1 cellular context compared by ENCODE assay signal in the genomic region with DNA sequence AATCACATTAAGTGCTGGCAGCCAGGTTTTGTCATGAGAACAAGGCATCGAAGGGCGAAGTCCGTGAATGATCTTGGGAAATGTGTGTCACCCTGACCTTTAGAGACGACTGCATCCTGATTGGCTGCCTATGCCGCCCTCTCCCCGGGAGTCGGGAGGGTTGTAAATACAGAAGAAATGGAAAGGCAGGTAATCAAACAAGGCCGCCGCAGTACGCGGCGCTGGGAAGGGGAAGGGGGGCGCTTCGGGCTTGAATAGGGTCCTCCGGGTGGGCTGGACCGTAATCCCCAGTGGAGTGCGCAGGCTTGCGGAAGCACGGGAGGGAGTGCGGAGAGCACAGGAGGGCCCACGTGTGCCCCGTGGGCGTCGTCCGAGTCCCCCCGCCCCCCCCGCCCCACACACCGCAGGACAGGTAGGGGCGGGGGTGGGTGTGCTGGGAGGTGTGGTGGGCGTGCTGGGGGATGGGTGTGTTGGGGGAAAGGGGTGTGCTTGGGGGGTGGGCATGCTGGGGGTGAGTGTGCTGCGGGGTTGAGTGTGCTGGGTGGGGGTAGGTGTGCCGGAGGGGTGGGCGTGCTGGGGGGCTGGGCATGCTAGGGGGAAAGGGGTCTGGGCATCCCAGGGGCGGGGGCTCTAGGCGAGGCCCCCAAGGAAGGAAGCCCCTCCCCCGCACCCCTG.
A peak's percentile ranks its signal among the peaks of the same experiment; 100 is the strongest.
TF ChIP-seq lines count a peak whose summit lies in the region.

No MANE protein-coding gene starts in this region.

TF ChIP-seq in HEK293, 187 proteins besides CTCF, POLR2A, EP300 and RAD21 (continued from another document):
- TF ChIP-seq, protein P1, sequence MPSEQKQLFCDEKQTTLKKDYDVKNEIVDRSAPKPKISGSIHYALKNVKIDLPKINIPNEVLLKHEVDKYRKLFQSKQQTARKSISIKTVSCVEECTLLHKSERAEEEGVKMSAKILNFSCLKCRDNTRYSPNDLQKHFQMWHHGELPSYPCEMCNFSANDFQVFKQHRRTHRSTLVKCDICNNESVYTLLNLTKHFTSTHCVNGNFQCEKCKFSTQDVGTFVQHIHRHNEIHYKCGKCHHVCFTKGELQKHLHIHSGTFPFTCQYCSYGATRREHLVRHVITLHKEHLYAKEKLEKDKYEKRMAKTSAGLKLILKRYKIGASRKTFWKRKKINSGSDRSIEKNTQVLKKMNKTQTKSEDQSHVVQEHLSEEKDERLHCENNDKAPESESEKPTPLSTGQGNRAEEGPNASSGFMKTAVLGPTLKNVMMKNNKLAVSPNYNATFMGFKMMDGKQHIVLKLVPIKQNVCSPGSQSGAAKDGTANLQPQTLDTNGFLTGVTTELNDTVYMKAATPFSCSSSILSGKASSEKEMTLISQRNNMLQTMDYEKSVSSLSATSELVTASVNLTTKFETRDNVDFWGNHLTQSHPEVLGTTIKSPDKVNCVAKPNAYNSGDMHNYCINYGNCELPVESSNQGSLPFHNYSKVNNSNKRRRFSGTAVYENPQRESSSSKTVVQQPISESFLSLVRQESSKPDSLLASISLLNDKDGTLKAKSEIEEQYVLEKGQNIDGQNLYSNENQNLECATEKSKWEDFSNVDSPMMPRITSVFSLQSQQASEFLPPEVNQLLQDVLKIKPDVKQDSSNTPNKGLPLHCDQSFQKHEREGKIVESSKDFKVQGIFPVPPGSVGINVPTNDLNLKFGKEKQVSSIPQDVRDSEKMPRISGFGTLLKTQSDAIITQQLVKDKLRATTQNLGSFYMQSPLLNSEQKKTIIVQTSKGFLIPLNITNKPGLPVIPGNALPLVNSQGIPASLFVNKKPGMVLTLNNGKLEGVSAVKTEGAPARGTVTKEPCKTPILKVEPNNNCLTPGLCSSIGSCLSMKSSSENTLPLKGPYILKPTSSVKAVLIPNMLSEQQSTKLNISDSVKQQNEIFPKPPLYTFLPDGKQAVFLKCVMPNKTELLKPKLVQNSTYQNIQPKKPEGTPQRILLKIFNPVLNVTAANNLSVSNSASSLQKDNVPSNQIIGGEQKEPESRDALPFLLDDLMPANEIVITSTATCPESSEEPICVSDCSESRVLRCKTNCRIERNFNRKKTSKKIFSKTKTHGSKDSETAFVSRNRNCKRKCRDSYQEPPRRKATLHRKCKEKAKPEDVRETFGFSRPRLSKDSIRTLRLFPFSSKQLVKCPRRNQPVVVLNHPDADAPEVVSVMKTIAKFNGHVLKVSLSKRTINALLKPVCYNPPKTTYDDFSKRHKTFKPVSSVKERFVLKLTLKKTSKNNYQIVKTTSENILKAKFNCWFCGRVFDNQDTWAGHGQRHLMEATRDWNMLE (tag by site-specific recombination; conservative IDR thresholded peaks at IDR 0.05; ENCODE audit: low read depth), result no peak
- TF ChIP-seq HOXA7 (CRISPR knock-in tag; IDR thresholded peaks at IDR 0.05; ENCODE audit: borderline replicate concordance) (no peak), ZXDB (tag by site-specific recombination; IDR thresholded peaks at IDR 0.05) (no peak), ZNF350 (tag by site-specific recombination; IDR thresholded peaks at IDR 0.05) (no peak), ZNF510 (tag by site-specific recombination; IDR thresholded peaks at IDR 0.05; ENCODE audit: insufficient replicate concordance) (no peak), ZNF221 (tag by site-specific recombination; IDR thresholded peaks at IDR 0.05; ENCODE audit: borderline replicate concordance) (no peak), ZNF274 (IDR thresholded peaks at IDR 0.05; ENCODE audit: low read length) (no peak), ZNF274 (tag by site-specific recombination; IDR thresholded peaks at IDR 0.05; ENCODE audit: borderline replicate concordance) (no peak), SP7 (tag by site-specific recombination; IDR thresholded peaks at IDR 0.05) (0 out of 2 replicates have a peak, but pooled peaks have one; percentile 9), TCF7L2 (IDR thresholded peaks at IDR 0.05; ENCODE audit: borderline replicate concordance, low read depth, low read length) (no peak), PRDM1 (tag by site-specific recombination; IDR thresholded peaks at IDR 0.05) (no peak), SP2 (tag by site-specific recombination; IDR thresholded peaks at IDR 0.05) (peak; percentile 59), ZNF404 (tag by site-specific recombination; IDR thresholded peaks at IDR 0.05) (no peak), ZNF114 (tag by site-specific recombination; IDR thresholded peaks at IDR 0.05) (no peak), BCL11A (tag by site-specific recombination; IDR thresholded peaks at IDR 0.05; ENCODE audit: low read depth) (no peak), WT1 (tag by site-specific recombination; IDR thresholded peaks at IDR 0.05) (0 out of 2 replicates have a peak, but pooled peaks have one; percentile 21), ZNF571 (tag by site-specific recombination; IDR thresholded peaks at IDR 0.05) (no peak), ZNF664 (tag by site-specific recombination; IDR thresholded peaks at IDR 0.05) (no peak), ZNF529 (tag by site-specific recombination; IDR thresholded peaks at IDR 0.05; ENCODE audit: insufficient replicate concordance) (no peak), GLIS2 (tag by site-specific recombination; IDR thresholded peaks at IDR 0.05) (no peak; the same call in 1 of the 2 replicates), SCRT1 (tag by site-specific recombination; IDR thresholded peaks at IDR 0.05; ENCODE audit: borderline replicate concordance) (no peak), ZNF544 (tag by site-specific recombination; IDR thresholded peaks at IDR 0.05) (no peak)
- TF ChIP-seq, protein P2, sequence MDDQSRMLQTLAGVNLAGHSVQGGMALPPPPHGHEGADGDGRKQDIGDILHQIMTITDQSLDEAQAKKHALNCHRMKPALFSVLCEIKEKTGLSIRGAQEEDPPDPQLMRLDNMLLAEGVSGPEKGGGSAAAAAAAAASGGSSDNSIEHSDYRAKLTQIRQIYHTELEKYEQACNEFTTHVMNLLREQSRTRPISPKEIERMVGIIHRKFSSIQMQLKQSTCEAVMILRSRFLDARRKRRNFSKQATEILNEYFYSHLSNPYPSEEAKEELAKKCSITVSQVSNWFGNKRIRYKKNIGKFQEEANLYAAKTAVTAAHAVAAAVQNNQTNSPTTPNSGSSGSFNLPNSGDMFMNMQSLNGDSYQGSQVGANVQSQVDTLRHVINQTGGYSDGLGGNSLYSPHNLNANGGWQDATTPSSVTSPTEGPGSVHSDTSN (CRISPR knock-in tag; IDR thresholded peaks at IDR 0.05), result no peak
- TF ChIP-seq, protein P3, sequence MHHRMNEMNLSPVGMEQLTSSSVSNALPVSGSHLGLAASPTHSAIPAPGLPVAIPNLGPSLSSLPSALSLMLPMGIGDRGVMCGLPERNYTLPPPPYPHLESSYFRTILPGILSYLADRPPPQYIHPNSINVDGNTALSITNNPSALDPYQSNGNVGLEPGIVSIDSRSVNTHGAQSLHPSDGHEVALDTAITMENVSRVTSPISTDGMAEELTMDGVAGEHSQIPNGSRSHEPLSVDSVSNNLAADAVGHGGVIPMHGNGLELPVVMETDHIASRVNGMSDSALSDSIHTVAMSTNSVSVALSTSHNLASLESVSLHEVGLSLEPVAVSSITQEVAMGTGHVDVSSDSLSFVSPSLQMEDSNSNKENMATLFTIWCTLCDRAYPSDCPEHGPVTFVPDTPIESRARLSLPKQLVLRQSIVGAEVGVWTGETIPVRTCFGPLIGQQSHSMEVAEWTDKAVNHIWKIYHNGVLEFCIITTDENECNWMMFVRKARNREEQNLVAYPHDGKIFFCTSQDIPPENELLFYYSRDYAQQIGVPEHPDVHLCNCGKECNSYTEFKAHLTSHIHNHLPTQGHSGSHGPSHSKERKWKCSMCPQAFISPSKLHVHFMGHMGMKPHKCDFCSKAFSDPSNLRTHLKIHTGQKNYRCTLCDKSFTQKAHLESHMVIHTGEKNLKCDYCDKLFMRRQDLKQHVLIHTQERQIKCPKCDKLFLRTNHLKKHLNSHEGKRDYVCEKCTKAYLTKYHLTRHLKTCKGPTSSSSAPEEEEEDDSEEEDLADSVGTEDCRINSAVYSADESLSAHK (tag by site-specific recombination; IDR thresholded peaks at IDR 0.05), result no peak
- TF ChIP-seq, protein P4, sequence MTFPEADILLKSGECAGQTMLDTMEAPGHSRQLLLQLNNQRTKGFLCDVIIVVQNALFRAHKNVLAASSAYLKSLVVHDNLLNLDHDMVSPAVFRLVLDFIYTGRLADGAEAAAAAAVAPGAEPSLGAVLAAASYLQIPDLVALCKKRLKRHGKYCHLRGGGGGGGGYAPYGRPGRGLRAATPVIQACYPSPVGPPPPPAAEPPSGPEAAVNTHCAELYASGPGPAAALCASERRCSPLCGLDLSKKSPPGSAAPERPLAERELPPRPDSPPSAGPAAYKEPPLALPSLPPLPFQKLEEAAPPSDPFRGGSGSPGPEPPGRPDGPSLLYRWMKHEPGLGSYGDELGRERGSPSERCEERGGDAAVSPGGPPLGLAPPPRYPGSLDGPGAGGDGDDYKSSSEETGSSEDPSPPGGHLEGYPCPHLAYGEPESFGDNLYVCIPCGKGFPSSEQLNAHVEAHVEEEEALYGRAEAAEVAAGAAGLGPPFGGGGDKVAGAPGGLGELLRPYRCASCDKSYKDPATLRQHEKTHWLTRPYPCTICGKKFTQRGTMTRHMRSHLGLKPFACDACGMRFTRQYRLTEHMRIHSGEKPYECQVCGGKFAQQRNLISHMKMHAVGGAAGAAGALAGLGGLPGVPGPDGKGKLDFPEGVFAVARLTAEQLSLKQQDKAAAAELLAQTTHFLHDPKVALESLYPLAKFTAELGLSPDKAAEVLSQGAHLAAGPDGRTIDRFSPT (tag by site-specific recombination; IDR thresholded peaks at IDR 0.05), result no peak
- TF ChIP-seq, protein P5, sequence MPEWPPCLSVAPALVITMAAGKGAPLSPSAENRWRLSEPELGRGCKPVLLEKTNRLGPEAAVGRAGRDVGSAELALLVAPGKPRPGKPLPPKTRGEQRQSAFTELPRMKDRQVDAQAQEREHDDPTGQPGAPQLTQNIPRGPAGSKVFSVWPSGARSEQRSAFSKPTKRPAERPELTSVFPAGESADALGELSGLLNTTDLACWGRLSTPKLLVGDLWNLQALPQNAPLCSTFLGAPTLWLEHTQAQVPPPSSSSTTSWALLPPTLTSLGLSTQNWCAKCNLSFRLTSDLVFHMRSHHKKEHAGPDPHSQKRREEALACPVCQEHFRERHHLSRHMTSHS (tag by site-specific recombination; IDR thresholded peaks at IDR 0.05), result no peak
- TF ChIP-seq, protein P6, sequence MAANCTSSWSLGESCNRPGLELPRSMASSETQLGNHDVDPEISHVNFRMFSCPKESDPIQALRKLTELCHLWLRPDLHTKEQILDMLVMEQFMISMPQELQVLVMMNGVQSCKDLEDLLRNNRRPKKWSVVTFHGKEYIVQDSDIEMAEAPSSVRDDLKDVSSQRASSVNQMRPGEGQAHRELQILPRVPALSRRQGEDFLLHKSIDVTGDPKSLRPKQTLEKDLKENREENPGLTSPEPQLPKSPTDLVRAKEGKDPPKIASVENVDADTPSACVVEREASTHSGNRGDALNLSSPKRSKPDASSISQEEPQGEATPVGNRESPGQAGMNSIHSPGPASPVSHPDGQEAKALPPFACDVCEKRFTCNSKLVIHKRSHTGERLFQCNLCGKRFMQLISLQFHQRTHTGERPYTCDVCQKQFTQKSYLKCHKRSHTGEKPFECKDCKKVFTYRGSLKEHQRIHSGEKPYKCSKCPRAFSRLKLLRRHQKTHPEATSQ (tag by site-specific recombination; IDR thresholded peaks at IDR 0.05), result no peak
- TF ChIP-seq, protein P7, sequence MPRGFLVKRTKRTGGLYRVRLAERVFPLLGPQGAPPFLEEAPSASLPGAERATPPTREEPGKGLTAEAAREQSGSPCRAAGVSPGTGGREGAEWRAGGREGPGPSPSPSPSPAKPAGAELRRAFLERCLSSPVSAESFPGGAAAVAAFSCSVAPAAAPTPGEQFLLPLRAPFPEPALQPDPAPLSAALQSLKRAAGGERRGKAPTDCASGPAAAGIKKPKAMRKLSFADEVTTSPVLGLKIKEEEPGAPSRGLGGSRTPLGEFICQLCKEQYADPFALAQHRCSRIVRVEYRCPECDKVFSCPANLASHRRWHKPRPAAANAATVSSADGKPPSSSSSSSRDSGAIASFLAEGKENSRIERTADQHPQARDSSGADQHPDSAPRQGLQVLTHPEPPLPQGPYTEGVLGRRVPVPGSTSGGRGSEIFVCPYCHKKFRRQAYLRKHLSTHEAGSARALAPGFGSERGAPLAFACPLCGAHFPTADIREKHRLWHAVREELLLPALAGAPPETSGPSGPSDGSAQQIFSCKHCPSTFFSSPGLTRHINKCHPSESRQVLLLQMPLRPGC (tag by site-specific recombination; IDR thresholded peaks at IDR 0.05), result no peak
